8 cellular contexts compared by ENCODE assay signal in the genomic region with DNA sequence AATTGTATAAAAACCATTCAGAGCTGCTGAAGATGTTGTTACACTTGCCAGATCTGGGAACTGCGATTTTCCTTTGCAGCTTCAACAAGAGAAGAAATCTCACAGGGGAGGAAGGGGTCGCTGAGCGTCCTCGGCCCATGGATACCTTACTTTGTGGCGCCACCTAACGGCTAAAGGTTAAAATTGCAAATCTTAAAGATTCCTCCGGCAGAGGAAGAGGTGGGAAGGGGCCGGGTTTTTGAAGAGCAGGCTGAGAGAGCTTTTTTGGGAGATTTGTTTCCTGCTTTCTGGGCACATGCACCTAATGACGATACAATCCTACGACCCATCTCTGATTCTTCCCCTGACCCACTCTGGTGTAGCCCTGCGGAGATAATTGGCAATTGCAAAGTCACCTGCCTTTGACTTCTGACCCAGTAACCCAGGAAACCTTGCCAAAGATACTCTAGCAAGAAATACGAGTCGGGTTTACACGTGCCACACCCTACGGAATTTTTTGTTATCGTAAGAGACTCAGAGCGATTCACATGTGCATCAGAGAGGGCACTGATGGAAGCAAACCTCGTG. TPM values are rescaled to one million over a fixed set of nuclear protein-coding genes. Genes with fewer than 3 reads are reported as not detected.
A peak's percentile ranks its signal among the peaks of the same experiment; 100 is the strongest.
DNase-seq lines count a peak whose midpoint lies in the region; ATAC-seq and TF ChIP-seq lines count a peak whose summit lies in the region.

No MANE protein-coding gene starts in this region.

- H4K20me1 ChIP-seq in PC-3 (ENCODE audit: low read length): no peaks in the 10 kb centered on the region

- H2AFZ ChIP-seq in PC-3 (ENCODE audit: low read length): peak overlapping the region; percentile 78

- BruUV-seq in Calu3 (replicated peaks; lab: Mats Ljungman, UMichigan): no TSS peak
- BruUV-seq in PC-3 (replicated peaks; lab: Mats Ljungman, UMichigan): no TSS peak
- no TSS peak for BruUV-seq in MCF 10A (replicated peaks; lab: Mats Ljungman, UMichigan)

- no peaks in the 10 kb centered on the region for H3K4me1 Mint-ChIP-seq in Calu3 (ENCODE audit: low read depth, unreplicated experiment)
- peaks cover 13% of the 10 kb centered on the region for H3K4me1 Mint-ChIP-seq in MCF 10A (ENCODE audit: insufficient read depth, unreplicated experiment)

- DNase-seq in Calu3 (peak; percentile 16), HEK293T (ENCODE audit: extremely low spot score) (peak; percentile 59), PC-3 (peak; percentile 70), MCF 10A (ENCODE audit: unreplicated experiment) (peak; percentile 64), left lobe of liver (ENCODE audit: low spot score) (no peak), thyroid gland (peak; percentile 68 to 71)

- H3K27me3 ChIP-seq in PC-3 (ENCODE audit: low read length) (peaks cover 14% of the 10 kb centered on the region), thyroid gland (no peaks in the 10 kb centered on the region)

- H3K4me1 ChIP-seq in PC-3 (ENCODE audit: insufficient read depth, low read length) (peaks cover 8% of the 10 kb centered on the region), thyroid gland (peaks cover 19 to 28% of the 10 kb centered on the region in 2 donors)

- 2% methylated on average over 18 of the region's 18 CpGs for WGBS in thyroid gland, 2 donors

- H3K4me2 ChIP-seq in PC-3 (ENCODE audit: low read length): peak overlapping the region; percentile 80

- H3K27ac ChIP-seq in PC-3 (ENCODE audit: low read length) (no peak overlapping the region), thyroid gland (peak overlapping the region; percentile 21 to 57 (median 33))

- peak; percentile 43 for ATAC-seq in PC-3
- ATAC-seq in left lobe of liver: peak; percentile 56
- no peak for ATAC-seq in HG03097 (IDR thresholded peaks at IDR 0.05; ENCODE audit: low FRiP score, unreplicated experiment)
- ATAC-seq in GM19395 (IDR thresholded peaks at IDR 0.05; ENCODE audit: unreplicated experiment): no peak

- H3K36me3 Mint-ChIP-seq in Calu3 (ENCODE audit: insufficient read depth, unreplicated experiment) (no peaks in the 10 kb centered on the region), MCF 10A (ENCODE audit: insufficient read depth, unreplicated experiment) (no peaks in the 10 kb centered on the region)

- H3K36me3 ChIP-seq in PC-3 (ENCODE audit: low read depth, low read length) (no peaks in the 10 kb centered on the region), thyroid gland (no peaks in the 10 kb centered on the region)

- POLR2A ChIA-PET in HEK293T (lab: Yijun Ruan, JAX) (no interaction called here), PC-3 (lab: Charles Lee; ENCODE audit: unreplicated experiment) (no interaction called here), MCF 10A (lab: Yijun Ruan, JAX) (no interaction called here)

- H3K9me3 ChIP-seq in PC-3 (ENCODE audit: low read length) (no peaks in the 10 kb centered on the region), thyroid gland (no peaks in the 10 kb centered on the region)

- TF ChIP-seq CTCF in Calu3 (IDR thresholded peaks at IDR 0.05; ENCODE audit: unreplicated experiment) (no peak), PC-3 (conservative IDR thresholded peaks at IDR 0.05; ENCODE audit: low read depth, low read length) (peak; percentile 90), MCF 10A (IDR thresholded peaks at IDR 0.05; ENCODE audit: unreplicated experiment) (peak; percentile 79), thyroid gland (IDR thresholded peaks at IDR 0.05) (peak in 5 of 6 experiments; percentile 34 to 66 (median 57))

- no peak overlapping the region for H3K4me3 Mint-ChIP-seq in Calu3 (ENCODE audit: low read depth, unreplicated experiment)
- peak overlapping the region; percentile 45 for H3K4me3 Mint-ChIP-seq in MCF 10A (ENCODE audit: unreplicated experiment)

- H3K27ac Mint-ChIP-seq in Calu3 (ENCODE audit: unreplicated experiment) (no peak overlapping the region), MCF 10A (ENCODE audit: low read depth, unreplicated experiment) (no peak overlapping the region)

- H3K9me3 Mint-ChIP-seq in Calu3 (ENCODE audit: low read depth, unreplicated experiment) (no peaks in the 10 kb centered on the region), MCF 10A (ENCODE audit: unreplicated experiment) (no peaks in the 10 kb centered on the region)

- intact Hi-C loops in Calu3 (cut with micrococcal nuclease; ENCODE audit: unreplicated experiment) (no loop called here), PC-3 (cut with micrococcal nuclease) (no loop called here), MCF 10A (cut with micrococcal nuclease) (loop anchor here (5.0 kb wide), 1 partner anchor 483 kb away; no protein-coding TSS in a partner anchor), thyroid gland (cut with DNase I) (no loop called here)

- H3F3A ChIP-seq in PC-3 (ENCODE audit: low read length, unreplicated experiment): no peaks in the 10 kb centered on the region

- H3K27me3 Mint-ChIP-seq in Calu3 (ENCODE audit: unreplicated experiment) (no peaks in the 10 kb centered on the region), MCF 10A (ENCODE audit: insufficient read depth, unreplicated experiment) (peaks cover 50% of the 10 kb centered on the region)

- CTCF ChIA-PET in Calu3 (lab: Charles Lee): no interaction called here
- CTCF ChIA-PET in HEK293T (lab: Yijun Ruan, JAX): interaction anchor here (0.8 to 1.0 kb wide), 2 partner anchors 10 to 151 kb away, joined by 3 read pairs; no protein-coding TSS in a partner anchor
- CTCF ChIA-PET in PC-3 (lab: Charles Lee): no interaction called here
- CTCF ChIA-PET in MCF 10A (lab: Yijun Ruan, JAX): interaction anchor here (0.6 to 4.0 kb wide), 23 partner anchors 8 to 775 kb away, joined by 3 to 33 read pairs (median 3); no protein-coding TSS in a partner anchor

- no peak overlapping the region for H3K9ac ChIP-seq in PC-3 (ENCODE audit: low read length)

- H3K9me2 ChIP-seq in PC-3 (replicated peaks; ENCODE audit: low read length): no peaks in the 10 kb centered on the region

- H3K4me3 ChIP-seq in PC-3 (ENCODE audit: low read length) (peak overlapping the region; percentile 56), thyroid gland (replicated peaks in 1 of 3) (no peak overlapping the region)

- TF ChIP-seq POLR2A in thyroid gland (IDR thresholded peaks at IDR 0.05): no peak

- H3K79me2 ChIP-seq in PC-3 (ENCODE audit: low read length): no peaks in the 10 kb centered on the region

TF ChIP-seq in HEK293T, 16 proteins besides CTCF, POLR2A, EP300 and RAD21:
- TF ChIP-seq FOXA1 (IDR thresholded peaks at IDR 0.05) (no peak), TARDBP (IDR thresholded peaks at IDR 0.05) (no peak), NFRKB (IDR thresholded peaks at IDR 0.05) (no peak), FOXK2 (IDR thresholded peaks at IDR 0.05) (no peak), LEF1 (IDR thresholded peaks at IDR 0.05; ENCODE audit: borderline replicate concordance) (no peak), ARNT (IDR thresholded peaks at IDR 0.05) (no peak), SP1 (IDR thresholded peaks at IDR 0.05) (no peak), BHLHE40 (IDR thresholded peaks at IDR 0.05; ENCODE audit: borderline replicate concordance) (no peak), CTBP1 (IDR thresholded peaks at IDR 0.05; ENCODE audit: borderline replicate concordance) (no peak), ELF4 (IDR thresholded peaks at IDR 0.05) (no peak), ZNF384 (IDR thresholded peaks at IDR 0.05) (no peak), SUZ12 (IDR thresholded peaks at IDR 0.05) (no peak), FOXM1 (IDR thresholded peaks at IDR 0.05; ENCODE audit: borderline replicate concordance) (no peak), HDGF (IDR thresholded peaks at IDR 0.05; ENCODE audit: borderline replicate concordance) (no peak), L3MBTL2 (conservative IDR thresholded peaks at IDR 0.05) (no peak)
- TF ChIP-seq, protein P1, sequence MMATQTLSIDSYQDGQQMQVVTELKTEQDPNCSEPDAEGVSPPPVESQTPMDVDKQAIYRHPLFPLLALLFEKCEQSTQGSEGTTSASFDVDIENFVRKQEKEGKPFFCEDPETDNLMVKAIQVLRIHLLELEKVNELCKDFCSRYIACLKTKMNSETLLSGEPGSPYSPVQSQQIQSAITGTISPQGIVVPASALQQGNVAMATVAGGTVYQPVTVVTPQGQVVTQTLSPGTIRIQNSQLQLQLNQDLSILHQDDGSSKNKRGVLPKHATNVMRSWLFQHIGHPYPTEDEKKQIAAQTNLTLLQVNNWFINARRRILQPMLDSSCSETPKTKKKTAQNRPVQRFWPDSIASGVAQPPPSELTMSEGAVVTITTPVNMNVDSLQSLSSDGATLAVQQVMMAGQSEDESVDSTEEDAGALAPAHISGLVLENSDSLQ (IDR thresholded peaks at IDR 0.05): no peak

RNA-seq across cellular contexts. Expression of a gene that starts 55.4 kb away (rescaled TPM):
- 2.0 and 2.4 TPM in 2 replicates for total RNA-seq in Calu3 (2022)
- total RNA-seq in PC-3 (2014; rRNA removed): 0.73 and 1.0 TPM in 2 replicates
- 0.20 and 0.23 TPM in 2 replicates for total RNA-seq in MCF 10A (2022)
- not detected for total RNA-seq in left lobe of liver
- total RNA-seq in thyroid gland: 10 to 100 TPM; 10.2 to 12.6 (median 12.0) TPM

Comparison
In these comparisons a context has a peak if more than half of its experiments do, and no peak if none do; other contexts are left out.
1. ATAC-seq: peak in PC-3 (single experiment) and left lobe of liver (single experiment); none in HG03097 (single experiment) and GM19395 (single experiment).
2. CTCF ChIA-PET loops: an anchor here in HEK293T (0.8 to 1.0 kb wide) and MCF 10A (0.6 to 4.0 kb wide); none called in Calu3 and PC-3.